13 cellular contexts compared by ENCODE assay signal in genomic region chr2:7392076-7392787, GRCh38.
DNase-seq lines count a peak whose midpoint lies in the region; ATAC-seq and TF ChIP-seq lines count a peak whose summit lies in the region.
"Had no signal": no experiment of that assay in that cellular context is flagged by ENCODE, and none has a peak within 500 bp of the region (broad histone marks: within the 10 kb centered on the region; RNA-seq: fewer than 3 reads in every experiment).

No MANE protein-coding gene starts in this region.

- POLR2A ChIA-PET in activated CD4-positive, alpha-beta T cell treated with anti-CD3 and anti-CD28 coated beads for 36 hours (lab: Charles Lee): no interaction called here

- peak; percentile 22 for DNase-seq in activated CD4-positive, alpha-beta T cell treated with anti-CD3 and anti-CD28 coated beads for 36 hours
- no peak for DNase-seq in activated CD4-positive, alpha-beta T cell treated with anti-CD3 and anti-CD28 coated beads, Interleukin-2, amount 50 U/mL, for 1 hour
- DNase-seq in NCI-H2196 treated with DMSO at 0.1 percent for 48 hours (lab: John Stamatoyannopoulos, UW; ENCODE audit: unreplicated experiment): peak; percentile 37
- DNase-seq in omental fat pad (ENCODE audit: low spot score): no peak
- DNase-seq in effector CD4-positive, alpha-beta T cell: no peak
- no peak for DNase-seq in stimulated activated CD4-positive, alpha-beta T cell treated with anti-CD3 and anti-CD28 coated beads, Interleukin-2, amount 100 ng/mL, for 48 hours
- no peak for DNase-seq in DMS 273 treated with DMSO at 0.1 percent for 48 hours (lab: John Stamatoyannopoulos, UW)
- DNase-seq: ACHN; activated effector memory CD4-positive, alpha-beta T cell treated with anti-CD3 and anti-CD28 coated beads, Interleukin-2, amount 50 U/mL, for 16 hours; CD4-positive, alpha-beta memory T cell; naive thymus-derived CD4-positive, alpha-beta T cell; NCI-H187 treated with DMSO at 0.1 percent for 48 hours had no signal

- H3K36me3 Mint-ChIP-seq in activated CD4-positive, alpha-beta T cell treated with anti-CD3 and anti-CD28 coated beads for 36 hours (ENCODE audit: low read depth): no peaks in the 10 kb centered on the region
- H3K36me3 Mint-ChIP-seq: CD4-positive, alpha-beta memory T cell; naive thymus-derived CD4-positive, alpha-beta T cell had no signal

- CTCF ChIA-PET in activated CD4-positive, alpha-beta T cell treated with anti-CD3 and anti-CD28 coated beads for 36 hours (lab: Charles Lee): interaction anchor here (0.6 to 1.8 kb wide), 4 partner anchors 27 to 1008 kb away, joined by 3 to 5 read pairs (median 4); no protein-coding TSS in a partner anchor

- H3K4me3 Mint-ChIP-seq in activated CD4-positive, alpha-beta T cell treated with anti-CD3 and anti-CD28 coated beads for 36 hours: no peak overlapping the region
- H3K4me3 Mint-ChIP-seq: CD4-positive, alpha-beta memory T cell; naive thymus-derived CD4-positive, alpha-beta T cell had no signal

- peaks cover 6% of the 10 kb centered on the region for H3K4me1 Mint-ChIP-seq in activated CD4-positive, alpha-beta T cell treated with anti-CD3 and anti-CD28 coated beads for 36 hours
- H3K4me1 Mint-ChIP-seq: CD4-positive, alpha-beta memory T cell; naive thymus-derived CD4-positive, alpha-beta T cell had no signal

- intact Hi-C loops in activated CD4-positive, alpha-beta T cell treated with anti-CD3 and anti-CD28 coated beads for 36 hours (cut with DNase I, micrococcal nuclease): no loop called here

- no peaks in the 10 kb centered on the region for H3K9me3 Mint-ChIP-seq in activated CD4-positive, alpha-beta T cell treated with anti-CD3 and anti-CD28 coated beads for 36 hours (ENCODE audit: low read depth)
- H3K9me3 Mint-ChIP-seq: CD4-positive, alpha-beta memory T cell; naive thymus-derived CD4-positive, alpha-beta T cell had no signal

- ATAC-seq in activated CD4-positive, alpha-beta T cell treated with anti-CD3 and anti-CD28 coated beads for 36 hours: peak; percentile 61
- ATAC-seq in esophagus mucosa: peak; percentile 79
- peak; percentile 64 for ATAC-seq in omental fat pad (ENCODE audit: low FRiP score)
- ATAC-seq: naive thymus-derived CD4-positive, alpha-beta T cell had no signal

- H3K27ac Mint-ChIP-seq in activated CD4-positive, alpha-beta T cell treated with anti-CD3 and anti-CD28 coated beads for 36 hours: no peak overlapping the region
- H3K27ac Mint-ChIP-seq: naive thymus-derived CD4-positive, alpha-beta T cell had no signal

- no peak for TF ChIP-seq CTCF in omental fat pad (IDR thresholded peaks at IDR 0.05)

- H3K27me3 Mint-ChIP-seq in activated CD4-positive, alpha-beta T cell treated with anti-CD3 and anti-CD28 coated beads for 36 hours: peaks cover 3% of the 10 kb centered on the region

Comparison
In these comparisons a context has a peak if more than half of its experiments do, and no peak if none do; other contexts are left out.
1. DNase-seq: peak in activated CD4-positive, alpha-beta T cell treated with anti-CD3 and anti-CD28 coated beads for 36 hours (single experiment) and NCI-H2196 treated with DMSO at 0.1 percent for 48 hours (single experiment); none in activated CD4-positive, alpha-beta T cell treated with anti-CD3 and anti-CD28 coated beads, Interleukin-2, amount 50 U/mL, for 1 hour (single experiment), omental fat pad (single experiment), effector CD4-positive, alpha-beta T cell (single experiment), stimulated activated CD4-positive, alpha-beta T cell treated with anti-CD3 and anti-CD28 coated beads, Interleukin-2, amount 100 ng/mL, for 48 hours (0 of 2) and DMS 273 treated with DMSO at 0.1 percent for 48 hours (single experiment).
2. Peak in every context shown above with its lines, with median percentiles within 50 percentile points of each other: ATAC-seq.